Comparison of ENCODE assay signal across 15 cellular contexts in the genomic region with DNA sequence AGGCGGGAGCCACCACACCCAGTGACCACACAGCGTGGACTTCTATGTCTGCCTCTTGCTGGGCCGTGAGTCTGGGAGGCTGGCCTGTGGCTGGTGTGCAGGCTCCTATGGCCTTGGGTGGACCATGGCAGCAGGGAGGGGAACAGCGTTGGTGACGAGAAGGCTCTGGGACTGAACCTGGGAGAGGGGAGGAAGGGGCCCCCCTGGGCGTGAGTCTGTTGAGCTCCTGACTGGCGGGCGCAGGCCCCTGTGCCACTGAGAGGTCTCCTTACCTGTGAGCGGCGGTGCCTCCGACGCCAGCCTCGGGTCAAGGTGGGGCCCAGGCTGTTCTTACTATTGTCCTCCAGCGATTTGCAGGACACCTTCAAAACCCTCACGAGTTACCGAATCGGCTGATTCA. TPM values are rescaled to one million over a fixed set of nuclear protein-coding genes. Genes with fewer than 3 reads are reported as not detected.
DNase-seq lines count a peak whose midpoint lies in the region; ATAC-seq, FAIRE-seq and TF ChIP-seq lines count a peak whose summit lies in the region.
"Had no signal": no experiment of that assay in that cellular context is flagged by ENCODE, and none has a peak within 500 bp of the region (broad histone marks: within the 10 kb centered on the region; RNA-seq: fewer than 3 reads in every experiment).

No MANE protein-coding gene starts in this region.

- H4K91ac ChIP-seq in H1 (replicated peaks; ENCODE audit: insufficient read length, low read length) (no peak overlapping the region), neuronal stem cell (ENCODE audit: low read depth, low read length, poor library complexity) (no peak overlapping the region)

- H4K8ac ChIP-seq in H1 (ENCODE audit: extremely low read depth, insufficient read depth, low read length) (peak overlapping the region; percentile 25), neuronal stem cell (ENCODE audit: low read depth, low read length) (no peak overlapping the region)

- H2AK5ac ChIP-seq in H1 (ENCODE audit: low read depth, low read length) (no peak overlapping the region), neuronal stem cell (ENCODE audit: low read depth, low read length) (no peak overlapping the region)

- no peaks in the 10 kb centered on the region for H3K79me1 ChIP-seq in H1 (ENCODE audit: low read depth, low read length)
- peaks cover 2% of the 10 kb centered on the region for H3K79me1 ChIP-seq in neuronal stem cell (ENCODE audit: low read depth, low read length)

- no peak overlapping the region for H3K4me3 Mint-ChIP-seq in WTC11
- H3K4me3 Mint-ChIP-seq: CD4-positive, alpha-beta memory T cell had no signal

- no peak overlapping the region for H2BK15ac ChIP-seq in H1 (ENCODE audit: low read length)
- H2BK15ac ChIP-seq in neuronal stem cell (ENCODE audit: low read length), result no peak overlapping the region

- H3K4ac ChIP-seq in H1 (replicated peaks; ENCODE audit: insufficient read length, low read depth, low read length), result no peak overlapping the region
- no peak overlapping the region for H3K4ac ChIP-seq in neuronal stem cell (ENCODE audit: low read length)

- BruUV-seq in OCI-LY7 (replicated peaks; lab: Mats Ljungman, UMichigan), result no TSS peak

- peak overlapping the region; percentile 36; the same call in 1 of the 2 replicates for H3K27ac Mint-ChIP-seq in WTC11

- TF ChIP-seq CTCF in WTC11 (IDR thresholded peaks at IDR 0.05), result no peak
- TF ChIP-seq CTCF in H1 (IDR thresholded peaks at IDR 0.05; ENCODE audit: control extremely low read depth in 1 of 3, insufficient read depth in 1 of 3, low read depth in 1 of 3, low read length in 3 of 3), result no peak
- TF ChIP-seq CTCF in OCI-LY7 (conservative IDR thresholded peaks at IDR 0.05; ENCODE audit: low read length), result no peak

- H3K27me3 ChIP-seq in BLaER1 (no peaks in the 10 kb centered on the region), H1 (replicated peaks in 1 of 4; ENCODE audit: control insufficient read depth in 3 of 4, extremely low read depth in 1 of 4, insufficient read depth in 3 of 4, low read length in 3 of 4) (no peaks in the 10 kb centered on the region), neuronal stem cell (ENCODE audit: control insufficient read depth in 3 of 3, insufficient read depth in 3 of 3, low read depth in 1 of 3, low read length in 3 of 3) (no peaks in the 10 kb centered on the region)

- H4K20me1 ChIP-seq in BLaER1 (peaks cover 39% of the 10 kb centered on the region), H1 (replicated peaks in 1 of 2; ENCODE audit: control insufficient read depth in 1 of 2, insufficient read depth in 2 of 2, low read length in 2 of 2) (peaks cover 0 to 10% of the 10 kb centered on the region in 2 experiments), OCI-LY7 (ENCODE audit: insufficient read depth, low read length) (no peaks in the 10 kb centered on the region)

- FAIRE-seq in H1 (lab: Jason Lieb, UNC), result no peak
- FAIRE-seq: GM12891 had no signal

- H3K27ac ChIP-seq in BLaER1 (peak overlapping the region; percentile 35; the same call in 1 of the 2 replicates), H1 (ENCODE audit: low read depth, low read length) (no peak overlapping the region), neuronal stem cell (replicated peaks; ENCODE audit: low read length) (no peak overlapping the region), OCI-LY7 (ENCODE audit: low read depth, low read length, poor library complexity, severe bottlenecking) (no peak overlapping the region)
- H3K27ac ChIP-seq: C4-2B, GM23248 had no signal

- no peaks in the 10 kb centered on the region for H3K4me1 Mint-ChIP-seq in WTC11

- no peak overlapping the region for H2BK12ac ChIP-seq in H1 (ENCODE audit: low read depth, low read length)
- no peak overlapping the region for H2BK12ac ChIP-seq in neuronal stem cell (ENCODE audit: low read length)

- H2BK5ac ChIP-seq in H1 (ENCODE audit: low read depth, low read length), result no peak overlapping the region
- no peak overlapping the region for H2BK5ac ChIP-seq in neuronal stem cell (ENCODE audit: low read length)

- H3K9me3 Mint-ChIP-seq in WTC11, result no peaks in the 10 kb centered on the region
- H3K9me3 Mint-ChIP-seq: CD4-positive, alpha-beta memory T cell had no signal

- TF ChIP-seq EP300 in H1 (IDR thresholded peaks at IDR 0.05; ENCODE audit: borderline replicate concordance in 1 of 2, low read depth in 2 of 2, low read length in 2 of 2), result no peak

- DNase-seq in WTC11 (ENCODE audit: low spot score), result no peak
- DNase-seq in H1 (ENCODE audit: low read depth in 1 of 2, low spot score in 2 of 2), result no peak
- no peak for DNase-seq in neuronal stem cell (ENCODE audit: low spot score)
- DNase-seq in OCI-LY7 (ENCODE audit: low spot score), result no peak
- DNase-seq: 8988T; CD4-positive, alpha-beta memory T cell; DMS79; GM23248; H7 had no signal

- H3K23me2 ChIP-seq in H1 (ENCODE audit: low read depth, low read length), result no peaks in the 10 kb centered on the region

- H3K9me3 ChIP-seq in BLaER1 (no peaks in the 10 kb centered on the region), H1 (ENCODE audit: insufficient read depth in 2 of 2, low read depth in 1 of 2, low read length in 1 of 2) (no peaks in the 10 kb centered on the region), neuronal stem cell (replicated peaks in 1 of 2; ENCODE audit: control insufficient read depth in 2 of 2, insufficient read depth in 1 of 2, low read depth in 1 of 2, low read length in 2 of 2) (no peaks in the 10 kb centered on the region), OCI-LY7 (ENCODE audit: low read length) (no peaks in the 10 kb centered on the region)

- peaks cover 7% of the 10 kb centered on the region for H3K36me3 Mint-ChIP-seq in WTC11

- H3K9me2 ChIP-seq in OCI-LY7 (ENCODE audit: insufficient read depth, low read length), result no peaks in the 10 kb centered on the region

- H3K4me3 ChIP-seq in BLaER1 (no peak overlapping the region), H1 (ENCODE audit: extremely low read depth in 1 of 4, insufficient read depth in 2 of 4, low read depth in 3 of 4, low read length in 4 of 4) (no peak overlapping the region), neuronal stem cell (ENCODE audit: low read length in 2 of 2) (no peak overlapping the region), OCI-LY7 (ENCODE audit: low read depth, low read length, poor library complexity, severe bottlenecking) (no peak overlapping the region)
- H3K4me3 ChIP-seq: GM23248 had no signal

- H3K56ac ChIP-seq in H1 (replicated peaks; ENCODE audit: insufficient read length, low read depth, low read length), result no peak overlapping the region

- no peak for TF ChIP-seq RAD21 in H1 (IDR thresholded peaks at IDR 0.05 in 1 of 2, conservative IDR thresholded peaks at IDR 0.05 in 1 of 2; ENCODE audit: low read depth in 2 of 2, low read length in 2 of 2)

- TF ChIP-seq POLR2A in H1 (IDR thresholded peaks at IDR 0.05; ENCODE audit: control extremely low read depth in 1 of 2, low read depth in 2 of 2, low read length in 2 of 2), result no peak

- no peak overlapping the region for H3K14ac ChIP-seq in H1 (ENCODE audit: insufficient read length)
- no peak overlapping the region for H3K14ac ChIP-seq in neuronal stem cell (ENCODE audit: low read length)

- H3K4me1 ChIP-seq in BLaER1, result peaks cover 73% of the 10 kb centered on the region
- H3K4me1 ChIP-seq in H1 (replicated peaks in 1 of 4; ENCODE audit: control insufficient read depth in 3 of 4, insufficient read depth in 4 of 4, low read length in 3 of 4), result no peaks in the 10 kb centered on the region
- peaks cover 0 to 7% of the 10 kb centered on the region in 2 donors for H3K4me1 ChIP-seq in neuronal stem cell (ENCODE audit: control insufficient read depth in 2 of 2, insufficient read depth in 1 of 2, low read depth in 1 of 2, low read length in 2 of 2)
- H3K4me1 ChIP-seq in OCI-LY7 (ENCODE audit: insufficient read depth, low read length, poor library complexity, severe bottlenecking), result no peaks in the 10 kb centered on the region

- POLR2A ChIA-PET in WTC11 (lab: Charles Lee) (no interaction called here), H1 (lab: Charles Lee; ENCODE audit: partially characterized antibody) (no interaction called here), OCI-LY7 (lab: Charles Lee) (no interaction called here)

- H3K9ac ChIP-seq in BLaER1, result no peak overlapping the region
- H3K9ac ChIP-seq in H1 (replicated peaks in 1 of 4; ENCODE audit: extremely low read depth in 1 of 4, low read depth in 3 of 4, low read length in 3 of 4), result no peak overlapping the region
- H3K9ac ChIP-seq in neuronal stem cell (ENCODE audit: low read depth, low read length, poor library complexity), result no peak overlapping the region
- H3K9ac ChIP-seq: GM23248 had no signal

- no peaks in the 10 kb centered on the region for H3K79me2 ChIP-seq in H1 (ENCODE audit: control insufficient read depth in 1 of 2, insufficient read depth in 2 of 2, low read length in 2 of 2)
- no peaks in the 10 kb centered on the region for H3K79me2 ChIP-seq in OCI-LY7 (ENCODE audit: insufficient read depth, low read depth, low read length)

- H3K27me3 Mint-ChIP-seq in WTC11 (ENCODE audit: low read depth), result no peaks in the 10 kb centered on the region
- H3K27me3 Mint-ChIP-seq: CD4-positive, alpha-beta memory T cell had no signal

- H3K23ac ChIP-seq in H1 (ENCODE audit: insufficient read length), result no peak overlapping the region
- H3K23ac ChIP-seq in neuronal stem cell (ENCODE audit: low read depth, low read length, poor library complexity), result peak overlapping the region; percentile 85

- no peak overlapping the region for H2AFZ ChIP-seq in H1 (ENCODE audit: low read length)
- no peak overlapping the region for H2AFZ ChIP-seq in neuronal stem cell (ENCODE audit: low read length)
- H2AFZ ChIP-seq in OCI-LY7 (ENCODE audit: low read length), result no peak overlapping the region
- H2AFZ ChIP-seq: GM23248 had no signal

- H3K18ac ChIP-seq in H1 (ENCODE audit: extremely low read depth, low read length) (no peak overlapping the region), neuronal stem cell (ENCODE audit: low read length) (no peak overlapping the region)

- H3K36me3 ChIP-seq in BLaER1, result peaks cover 29% of the 10 kb centered on the region
- H3K36me3 ChIP-seq in H1 (ENCODE audit: control insufficient read depth in 2 of 4, insufficient read depth in 4 of 4, low read length in 3 of 4), result peaks cover 0 to 15% (median 6%) of the 10 kb centered on the region in 4 experiments; a peak in 4 of 8 replicates
- peaks cover 13 to 40% of the 10 kb centered on the region in 2 donors for H3K36me3 ChIP-seq in neuronal stem cell (replicated peaks in 1 of 2; ENCODE audit: control insufficient read depth in 2 of 2, insufficient read depth in 2 of 2, low read length in 2 of 2)
- peaks cover 18% of the 10 kb centered on the region; the same call in 1 of the 2 replicates for H3K36me3 ChIP-seq in OCI-LY7 (ENCODE audit: insufficient read depth, low read length)

- WGBS in H1 (ENCODE audit: extremely low coverage in 1 of 2, insufficient coverage in 1 of 2, insufficient read length in 1 of 2, insufficient replicate concordance in 2 of 2, low coverage in 1 of 2, low lambda C conversion rate in 2 of 2, missing lambda C conversion rate in 1 of 2), 2 experiments, result 94% methylated on average over 17 of the region's 17 CpGs; no CpG with 5 or more reads in 1 of the 2 experiments
- no CpG with 5 or more reads among the region's 17 CpGs for WGBS in neuronal stem cell (ENCODE audit: extremely low coverage in 2 of 2, insufficient read length in 2 of 2, insufficient replicate concordance in 1 of 2), 2 donors

- intact Hi-C loops in OCI-LY7 (cut with micrococcal nuclease; ENCODE audit: unreplicated experiment), result no loop called here

- H2BK20ac ChIP-seq in H1 (ENCODE audit: low read length), result no peak overlapping the region

- no peak overlapping the region for H2BK120ac ChIP-seq in H1 (replicated peaks; ENCODE audit: low read depth, low read length)
- no peak overlapping the region for H2BK120ac ChIP-seq in neuronal stem cell (ENCODE audit: low read depth, low read length)

- CTCF ChIA-PET in WTC11 (lab: Charles Lee) (no interaction called here), H1 (lab: Charles Lee; ENCODE audit: partially characterized antibody) (interaction anchor here (1.3 to 1.7 kb wide), 2 partner anchors 12 to 13 kb away, joined by 3 read pairs; no protein-coding TSS in a partner anchor), OCI-LY7 (lab: Charles Lee; ENCODE audit: unreplicated experiment) (no interaction called here)

- no peak overlapping the region for H4K5ac ChIP-seq in H1 (ENCODE audit: insufficient read length, low read depth, low read length)

- ATAC-seq in WTC11 (no peak), HG02852 (IDR thresholded peaks at IDR 0.05; ENCODE audit: unreplicated experiment) (no peak), HG03354 (IDR thresholded peaks at IDR 0.05; ENCODE audit: poor library complexity, severe bottlenecking, unreplicated experiment) (no peak)

- H3K4me2 ChIP-seq in BLaER1 (peak overlapping the region; percentile 96), H1 (ENCODE audit: insufficient read depth in 1 of 2, low read depth in 2 of 2, low read length in 2 of 2) (no peak overlapping the region), neuronal stem cell (ENCODE audit: insufficient read depth, low read length, poor library complexity, severe bottlenecking) (no peak overlapping the region), OCI-LY7 (ENCODE audit: low read length) (no peak overlapping the region)

RNA-seq across cellular contexts. Expression of a gene that starts 12.8 kb away (rescaled TPM):
- total RNA-seq in WTC11 (2021), result 27.5 to 32.6 TPM (median 32.4 TPM) in 3 replicates
- 17.5 and 18.2 TPM in 2 replicates for total RNA-seq in H1 (2021; fragmentation: NEBNext Ultra II Directional; extraction: Animal tissue kit (Norgen Biotek cat#: 25700))
- 7.9 and 14.0 TPM in 2 replicates for polyA plus RNA-seq in H1 (2011; rRNA removed)
- 10.0 TPM for polyA plus RNA-seq in H1 (2011; cell fraction: cytosol; rRNA removed)
- polyA plus RNA-seq in H1 (2011; cell fraction: nucleus; rRNA removed), result 48.4 TPM
- polyA plus RNA-seq in H1 (2012, experiment 1 of 2), result 7.8 to 17.1 TPM (median 14.4 TPM) in 4 replicates
- 9.1 TPM for polyA plus RNA-seq in H1 (2012, experiment 2 of 2)
- polyA plus RNA-seq in H1 (2013, experiment 1 of 2), result 9.5 TPM
- 8.5 TPM for polyA plus RNA-seq in H1 (2013, experiment 2 of 2)
- 16.0 and 19.4 TPM in 2 replicates for polyA minus RNA-seq in H1 (2011; rRNA and poly(A)+ RNA removed)
- polyA minus RNA-seq in H1 (2011; cell fraction: cytosol; rRNA and poly(A)+ RNA removed), result 21.0 TPM
- polyA minus RNA-seq in H1 (2011; cell fraction: nucleus; rRNA and poly(A)+ RNA removed), result 35.2 TPM
- 5.7 TPM for polyA plus RNA-seq in neuronal stem cell (2013, experiment 1 of 2)
- polyA plus RNA-seq in neuronal stem cell (2013, experiment 2 of 2), result 5.8 TPM
- total RNA-seq in OCI-LY7 (2014; rRNA removed; shearing (Covaris generic)), result 3.6 and 6.5 TPM in 2 replicates
- total RNA-seq in OCI-LY7 (2022), result 8.3 and 8.6 TPM in 2 replicates

RNA-seq across cellular contexts. Expression of a gene that starts 32.8 kb away (rescaled TPM):
- total RNA-seq in WTC11 (2021) (3.4 to 3.8 TPM (median 3.6 TPM) in 3 replicates), OCI-LY7 (2022) (2.1 and 3.0 TPM in 2 replicates)
- 2.5 and 2.6 TPM in 2 replicates for total RNA-seq in H1 (2021; fragmentation: NEBNext Ultra II Directional; extraction: Animal tissue kit (Norgen Biotek cat#: 25700))
- polyA plus RNA-seq in H1 (2011; rRNA removed), result 8.8 and 13.5 TPM in 2 replicates
- polyA plus RNA-seq in H1 (2011; cell fraction: cytosol; rRNA removed), result 9.1 TPM
- polyA plus RNA-seq in H1 (2011; cell fraction: nucleus; rRNA removed), result 17.7 TPM
- polyA plus RNA-seq in H1 (2012, experiment 1 of 2), result 2.1 to 3.9 TPM (median 3.5 TPM) in 4 replicates
- polyA plus RNA-seq in H1 (2012, experiment 2 of 2), result 3.5 TPM
- polyA plus RNA-seq in H1 (2013, experiment 1 of 2), result 3.0 TPM
- 2.8 TPM for polyA plus RNA-seq in H1 (2013, experiment 2 of 2)
- 2.3 and 2.5 TPM in 2 replicates for polyA minus RNA-seq in H1 (2011; rRNA and poly(A)+ RNA removed)
- 4.5 TPM for polyA minus RNA-seq in H1 (2011; cell fraction: cytosol; rRNA and poly(A)+ RNA removed)
- polyA minus RNA-seq in H1 (2011; cell fraction: nucleus; rRNA and poly(A)+ RNA removed), result 7.0 TPM
- 7.5 TPM for polyA plus RNA-seq in neuronal stem cell (2013, experiment 1 of 2)
- 7.2 TPM for polyA plus RNA-seq in neuronal stem cell (2013, experiment 2 of 2)
- total RNA-seq in OCI-LY7 (2014; rRNA removed; shearing (Covaris generic)), result 0.15 and 0.41 TPM in 2 replicates

RNA-seq across cellular contexts. Expression of a gene that starts 39.2 kb away (rescaled TPM):
- 0.21 to 0.46 TPM (median 0.26 TPM) in 3 replicates for total RNA-seq in WTC11 (2021)
- total RNA-seq in H1 (2021; fragmentation: NEBNext Ultra II Directional; extraction: Animal tissue kit (Norgen Biotek cat#: 25700)), result 0.29 and 0.76 TPM in 2 replicates
- 0.39 and 0.66 TPM in 2 replicates for polyA plus RNA-seq in H1 (2011; rRNA removed)
- polyA plus RNA-seq in H1 (2011; cell fraction: cytosol; rRNA removed), result 0.36 TPM
- 2.9 TPM for polyA plus RNA-seq in H1 (2011; cell fraction: nucleus; rRNA removed)
- polyA plus RNA-seq in H1 (2012, experiment 1 of 2), result 0.23 to 0.46 TPM (median 0.39 TPM) in 4 replicates
- 0.10 TPM for polyA plus RNA-seq in H1 (2012, experiment 2 of 2)
- 0.28 TPM for polyA plus RNA-seq in H1 (2013, experiment 1 of 2)
- 0.15 TPM for polyA plus RNA-seq in H1 (2013, experiment 2 of 2)
- polyA minus RNA-seq in H1 (2011; rRNA and poly(A)+ RNA removed), result 0.10 TPM in 1 of 2 replicates, not detected in the other
- polyA minus RNA-seq in H1 (2011; cell fraction: cytosol; rRNA and poly(A)+ RNA removed), result not detected
- polyA minus RNA-seq in H1 (2011; cell fraction: nucleus; rRNA and poly(A)+ RNA removed), result 0.50 TPM
- polyA plus RNA-seq in neuronal stem cell (2013, experiment 1 of 2), result not detected
- polyA plus RNA-seq in neuronal stem cell (2013, experiment 2 of 2), result not detected
- total RNA-seq in OCI-LY7 (2014; rRNA removed; shearing (Covaris generic)), result not detected in 2 replicates
- total RNA-seq in OCI-LY7 (2022), result 0.42 TPM in 1 of 2 replicates, not detected in the other
- total RNA-seq: CD4-positive, alpha-beta memory T cell; G401; GM23248 had no signal
- polyA plus RNA-seq: CD4-positive, alpha-beta memory T cell; GM23248 had no signal

RNA-seq across cellular contexts. Expression of a gene that starts 40.1 kb away (rescaled TPM):
- total RNA-seq in WTC11 (2021), result 14.1 to 14.8 TPM (median 14.2 TPM) in 3 replicates
- 12.9 and 14.2 TPM in 2 replicates for total RNA-seq in H1 (2021; fragmentation: NEBNext Ultra II Directional; extraction: Animal tissue kit (Norgen Biotek cat#: 25700))
- 14.2 and 19.1 TPM in 2 replicates for polyA plus RNA-seq in H1 (2011; rRNA removed)
- 11.7 TPM for polyA plus RNA-seq in H1 (2011; cell fraction: cytosol; rRNA removed)
- polyA plus RNA-seq in H1 (2011; cell fraction: nucleus; rRNA removed), result 19.6 TPM
- polyA plus RNA-seq in H1 (2012, experiment 1 of 2), result 8.1 to 13.0 TPM (median 12.1 TPM) in 4 replicates
- polyA plus RNA-seq in H1 (2012, experiment 2 of 2), result 11.4 TPM
- 8.3 TPM for polyA plus RNA-seq in H1 (2013, experiment 1 of 2)
- polyA plus RNA-seq in H1 (2013, experiment 2 of 2), result 8.1 TPM
- 7.5 TPM in 2 replicates for polyA minus RNA-seq in H1 (2011; rRNA and poly(A)+ RNA removed)
- polyA minus RNA-seq in H1 (2011; cell fraction: cytosol; rRNA and poly(A)+ RNA removed), result 8.1 TPM
- 6.3 TPM for polyA minus RNA-seq in H1 (2011; cell fraction: nucleus; rRNA and poly(A)+ RNA removed)
- 9.0 TPM for polyA plus RNA-seq in neuronal stem cell (2013, experiment 1 of 2)
- polyA plus RNA-seq in neuronal stem cell (2013, experiment 2 of 2), result 8.7 TPM
- 14.3 and 15.6 TPM in 2 replicates for total RNA-seq in OCI-LY7 (2014; rRNA removed; shearing (Covaris generic))
- total RNA-seq in OCI-LY7 (2022), result 15.0 and 15.6 TPM in 2 replicates

RNA-seq across cellular contexts. Expression of a gene that starts 49.6 kb away (rescaled TPM):
- total RNA-seq in WTC11 (2021) (0.22 to 0.53 TPM (median 0.32 TPM) in 3 replicates), OCI-LY7 (2022) (1.8 and 2.0 TPM in 2 replicates)
- 0.17 and 0.19 TPM in 2 replicates for total RNA-seq in H1 (2021; fragmentation: NEBNext Ultra II Directional; extraction: Animal tissue kit (Norgen Biotek cat#: 25700))
- polyA plus RNA-seq in H1 (2011; rRNA removed), result 0.12 and 0.30 TPM in 2 replicates
- 0.27 TPM for polyA plus RNA-seq in H1 (2011; cell fraction: cytosol; rRNA removed)
- polyA plus RNA-seq in H1 (2011; cell fraction: nucleus; rRNA removed), result 0.67 TPM
- polyA plus RNA-seq in H1 (2012, experiment 1 of 2), result 0.32 to 0.41 TPM (median 0.40 TPM) in 4 replicates
- 0.25 TPM for polyA plus RNA-seq in H1 (2012, experiment 2 of 2)
- polyA plus RNA-seq in H1 (2013, experiment 1 of 2), result 0.08 TPM
- 0.07 TPM for polyA plus RNA-seq in H1 (2013, experiment 2 of 2)
- 0.12 TPM in 1 of 2 replicates, not detected in the other for polyA minus RNA-seq in H1 (2011; rRNA and poly(A)+ RNA removed)
- polyA minus RNA-seq in H1 (2011; cell fraction: cytosol; rRNA and poly(A)+ RNA removed), result 0.37 TPM
- polyA minus RNA-seq in H1 (2011; cell fraction: nucleus; rRNA and poly(A)+ RNA removed), result 0.20 TPM
- polyA plus RNA-seq in neuronal stem cell (2013, experiment 1 of 2), result not detected
- polyA plus RNA-seq in neuronal stem cell (2013, experiment 2 of 2), result not detected
- 0.05 and 0.13 TPM in 2 replicates for total RNA-seq in OCI-LY7 (2014; rRNA removed; shearing (Covaris generic))
- total RNA-seq: CD4-positive, alpha-beta memory T cell; GM23248 had no signal
- polyA plus RNA-seq: GM23248 had no signal
